Comparison of ENCODE assay signal across 27 cellular contexts in genomic region chr3:46884427-46884826, GRCh38. TPM values are rescaled to one million over a fixed set of nuclear protein-coding genes. Genes with fewer than 3 reads are reported as not detected.
DNase-seq lines count a peak whose midpoint lies in the region; ATAC-seq and TF ChIP-seq lines count a peak whose summit lies in the region.
"Had no signal": no experiment of that assay in that cellular context is flagged by ENCODE, and none has a peak within 500 bp of the region (broad histone marks: within the 10 kb centered on the region; RNA-seq: fewer than 3 reads in every experiment).

No MANE protein-coding gene starts in this region.

- peaks cover 6% of the 10 kb centered on the region for H3K4me1 Mint-ChIP-seq in CD4-positive, alpha-beta T cell (ENCODE audit: low read depth)
- H3K4me1 Mint-ChIP-seq in endodermal cell (peaks cover 14% of the 10 kb centered on the region), mesothelial cell of epicardium (peaks cover 38% of the 10 kb centered on the region)

- no peak for DNase-seq in CD4-positive, alpha-beta T cell
- DNase-seq in endodermal cell = peak; percentile 66
- DNase-seq in mesothelial cell of epicardium (ENCODE audit: low spot score in 2 of 2, unreplicated experiment in 2 of 2) = no peak
- no peak for DNase-seq in head of caudate nucleus
- no peak for DNase-seq in prostate gland (ENCODE audit: low spot score)
- DNase-seq in COLO668 (lab: John Stamatoyannopoulos, UW; ENCODE audit: unreplicated experiment) = no peak
- DNase-seq: activated gamma-delta T cell; activated T-cell treated with anti-CD3 and anti-CD28 coated beads, Interleukin-2, amount 50 U/mL, for 1 hour; adrenal gland; C1 segment of cervical spinal cord; glutamatergic neuron; Karpas-422; left lung; NCI-H1436 treated with DMSO at 0.1 percent for 48 hours; NCI-H2171; NCI-H524; stimulated activated naive CD8-positive, alpha-beta T cell treated with anti-CD3 and anti-CD28 coated beads, Interleukin-15, amount 100 ng/mL, for 72 hours; tibial artery had no signal

- intact Hi-C loops in CD4-positive, alpha-beta T cell (cut with DNase I, micrococcal nuclease) = no loop called here
- intact Hi-C loops in head of caudate nucleus (cut with DNase I) (no loop called here), prostate gland (cut with DNase I) (no loop called here)

- H3K4me3 ChIP-seq in HEK293 (ENCODE audit: low read depth, low read length) (no peak overlapping the region), endodermal cell (ENCODE audit: low read length) (no peak overlapping the region), prostate gland (no peak overlapping the region)

- ATAC-seq in CD4-positive, alpha-beta T cell (ENCODE audit: poor library complexity) = no peak
- no peak for ATAC-seq in HG02798 (IDR thresholded peaks at IDR 0.05; ENCODE audit: poor library complexity, unreplicated experiment)
- ATAC-seq: left lung; natural killer cell treated with Interleukin-12 subunit alpha and Interleukin-12 subunit beta and Interleukin-15 and Interleukin-18, amount 100 ng/mL, for 72 hours; Panc1; sciatic nerve; stimulated activated naive CD8-positive, alpha-beta T cell treated with anti-CD3 and anti-CD28 coated beads, Interleukin-15, amount 100 ng/mL, for 72 hours had no signal

- H3K4me3 Mint-ChIP-seq in CD4-positive, alpha-beta T cell = peak overlapping the region; percentile 73
- H3K4me3 Mint-ChIP-seq in endodermal cell = peak overlapping the region; percentile 53
- peak overlapping the region; percentile 72 for H3K4me3 Mint-ChIP-seq in mesothelial cell of epicardium
- H3K4me3 Mint-ChIP-seq: T-helper 1 cell treated with Interleukin-12 subunit alpha and Interleukin-12 subunit beta and Interleukin-4 antibody, amounts not matched to agents 30 μg/mL and 1 μg/mL, for 36 hours had no signal

- no peaks in the 10 kb centered on the region for H3K36me3 Mint-ChIP-seq in CD4-positive, alpha-beta T cell (ENCODE audit: low read depth)
- H3K36me3 Mint-ChIP-seq in endodermal cell (ENCODE audit: low read depth) (no peaks in the 10 kb centered on the region), mesothelial cell of epicardium (no peaks in the 10 kb centered on the region)
- H3K36me3 Mint-ChIP-seq: natural killer cell treated with Interleukin-12 subunit alpha and Interleukin-12 subunit beta and Interleukin-15 and Interleukin-18, amount 100 ng/mL, for 72 hours had no signal

- H3K9me3 Mint-ChIP-seq in CD4-positive, alpha-beta T cell = no peaks in the 10 kb centered on the region
- H3K9me3 Mint-ChIP-seq in endodermal cell (no peaks in the 10 kb centered on the region), mesothelial cell of epicardium (no peaks in the 10 kb centered on the region)
- H3K9me3 Mint-ChIP-seq: natural killer cell treated with Interleukin-12 subunit alpha and Interleukin-12 subunit beta and Interleukin-15 and Interleukin-18, amount 100 ng/mL, for 72 hours; stimulated activated naive CD8-positive, alpha-beta T cell treated with anti-CD3 and anti-CD28 coated beads, Interleukin-15, amount 100 ng/mL, for 72 hours; T-helper 1 cell treated with Interleukin-12 subunit alpha and Interleukin-12 subunit beta and Interleukin-4 antibody, amounts not matched to agents 30 μg/mL and 1 μg/mL, for 36 hours had no signal

- peaks cover 44% of the 10 kb centered on the region for H3K27me3 Mint-ChIP-seq in CD4-positive, alpha-beta T cell
- peaks cover 89% of the 10 kb centered on the region for H3K27me3 Mint-ChIP-seq in endodermal cell (ENCODE audit: insufficient read depth)
- peaks cover 51% of the 10 kb centered on the region for H3K27me3 Mint-ChIP-seq in mesothelial cell of epicardium (ENCODE audit: low read depth)

- no peak overlapping the region for H3K27ac ChIP-seq in CD4-positive, alpha-beta T cell (ENCODE audit: low read depth, low read length)
- H3K27ac ChIP-seq in HEK293 (ENCODE audit: extremely low read depth, low read depth, low read length) = no peak overlapping the region
- no peak overlapping the region for H3K27ac ChIP-seq in endodermal cell (ENCODE audit: low read depth, low read length)
- no peak overlapping the region for H3K27ac ChIP-seq in prostate gland
- H3K27ac ChIP-seq: left lung, parathyroid adenoma had no signal

- no peaks in the 10 kb centered on the region for H3K4me1 ChIP-seq in HEK293 (ENCODE audit: control insufficient read depth, insufficient read depth, low read length)
- no peaks in the 10 kb centered on the region for H3K4me1 ChIP-seq in endodermal cell (ENCODE audit: control insufficient read depth, insufficient read depth, low read length)
- no peaks in the 10 kb centered on the region for H3K4me1 ChIP-seq in prostate gland (replicated peaks)
- H3K4me1 ChIP-seq: parathyroid adenoma had no signal

- H3K27ac Mint-ChIP-seq in CD4-positive, alpha-beta T cell = no peak overlapping the region
- H3K27ac Mint-ChIP-seq in endodermal cell = no peak overlapping the region
- no peak overlapping the region for H3K27ac Mint-ChIP-seq in mesothelial cell of epicardium
- H3K27ac Mint-ChIP-seq: natural killer cell treated with Interleukin-12 subunit alpha and Interleukin-12 subunit beta and Interleukin-15 and Interleukin-18, amount 100 ng/mL, for 72 hours; stimulated activated naive CD8-positive, alpha-beta T cell treated with anti-CD3 and anti-CD28 coated beads, Interleukin-15, amount 100 ng/mL, for 72 hours; T-helper 1 cell treated with Interleukin-12 subunit alpha and Interleukin-12 subunit beta and Interleukin-4 antibody, amounts not matched to agents 30 μg/mL and 1 μg/mL, for 36 hours had no signal

- no peak for TF ChIP-seq POLR2A in prostate gland (IDR thresholded peaks at IDR 0.05)

- POLR2A ChIA-PET in CD4-positive, alpha-beta T cell (lab: Charles Lee) = no interaction called here
- POLR2A ChIA-PET in HEK293 (lab: Yijun Ruan, JAX) = no interaction called here

- no peaks in the 10 kb centered on the region for H3K36me3 ChIP-seq in HEK293 (ENCODE audit: control insufficient read depth in 2 of 2, insufficient read depth in 1 of 2, low read length in 2 of 2)
- H3K36me3 ChIP-seq in endodermal cell (ENCODE audit: control insufficient read depth, insufficient read depth, low read length) = no peaks in the 10 kb centered on the region
- H3K36me3 ChIP-seq in prostate gland = no peaks in the 10 kb centered on the region
- H3K36me3 ChIP-seq: adrenal gland, left lung, tibial artery had no signal

- CTCF ChIA-PET in CD4-positive, alpha-beta T cell (lab: Charles Lee) = interaction anchor here (1.2 kb wide), 1 partner anchor 10 kb away, joined by 3 read pairs; no protein-coding TSS in a partner anchor
- CTCF ChIA-PET in HEK293 (lab: Yijun Ruan, JAX) = interaction anchor here (0.7 kb wide), 1 partner anchor 15 kb away, joined by 3 read pairs; no protein-coding TSS in a partner anchor

- no peak overlapping the region for H3K9ac ChIP-seq in endodermal cell (ENCODE audit: extremely low read depth, low read length, poor library complexity, severe bottlenecking)
- H3K9ac ChIP-seq: parathyroid adenoma had no signal

- WGBS in endodermal cell (ENCODE audit: insufficient coverage in 1 of 2, insufficient read length in 1 of 2), 2 experiments = 26 to 44% methylated on average over 2 to 5 of the region's 5 CpGs
- 72% methylated on average over 5 of the region's 5 CpGs for WGBS in prostate gland

- H3K9me3 ChIP-seq in CD4-positive, alpha-beta T cell (ENCODE audit: control insufficient read depth, low read length) = no peaks in the 10 kb centered on the region
- H3K9me3 ChIP-seq in HEK293 (ENCODE audit: control insufficient read depth, insufficient read depth, low read depth, low read length) (no peaks in the 10 kb centered on the region), endodermal cell (ENCODE audit: control insufficient read depth, low read length) (no peaks in the 10 kb centered on the region), prostate gland (no peaks in the 10 kb centered on the region)
- H3K9me3 ChIP-seq: adrenal gland, left lung, tibial artery had no signal

- H3K27me3 ChIP-seq in CD4-positive, alpha-beta T cell (ENCODE audit: control insufficient read depth, insufficient read depth, low read length) = peaks cover 34% of the 10 kb centered on the region
- H3K27me3 ChIP-seq in endodermal cell (ENCODE audit: control insufficient read depth, insufficient read depth, low read length, poor library complexity, severe bottlenecking) = peaks cover 59% of the 10 kb centered on the region
- peaks cover 5% of the 10 kb centered on the region for H3K27me3 ChIP-seq in prostate gland (replicated peaks; ENCODE audit: insufficient read depth)
- H3K27me3 ChIP-seq: tibial artery had no signal

- no peak for TF ChIP-seq CTCF in CD4-positive, alpha-beta T cell (IDR thresholded peaks at IDR 0.05)
- TF ChIP-seq CTCF in HEK293 (tag by site-specific recombination; IDR thresholded peaks at IDR 0.05) (no peak), endodermal cell (conservative IDR thresholded peaks at IDR 0.05) (no peak), mesothelial cell of epicardium (IDR thresholded peaks at IDR 0.05; ENCODE audit: unreplicated experiment) (no peak), prostate gland (IDR thresholded peaks at IDR 0.05) (no peak)

TF ChIP-seq in HEK293, 187 proteins besides CTCF, POLR2A, EP300 and RAD21:
- TF ChIP-seq ZIC2 (tag by site-specific recombination; IDR thresholded peaks at IDR 0.05) (peak; percentile 11; the same call in 1 of the 2 replicates), ZNF837 (tag by site-specific recombination; IDR thresholded peaks at IDR 0.05) (no peak)
TF ChIP-seq in HEK293: peak in this region for 1.

RNA-seq across cellular contexts. Expression of gene PTH1R, which starts 6.9 kb away (rescaled TPM):
- total RNA-seq in CD4-positive, alpha-beta T cell = not detected
- total RNA-seq in endodermal cell (1 to 10 TPM in 1 of 2 donors, under 1 TPM in 1; 0.69 to 4.8 TPM), mesothelial cell of epicardium (34.3 to 38.0 TPM (median 36.4 TPM) in 3 replicates), prostate gland (10 to 100 TPM in 1 of 2 donors, 1 to 10 TPM in 1; 1.3 to 10.8 TPM)
- 5.2 TPM for polyA plus RNA-seq in endodermal cell (2013, experiment 1 of 2)
- 4.3 TPM for polyA plus RNA-seq in endodermal cell (2013, experiment 2 of 2)
- total RNA-seq: HT-29; natural killer cell treated with Interleukin-12 subunit alpha and Interleukin-12 subunit beta and Interleukin-15 and Interleukin-18, amount 100 ng/mL, for 72 hours had no signal

RNA-seq across cellular contexts. Expression of gene MYL3, which starts 21.2 kb away (rescaled TPM):
- total RNA-seq in CD4-positive, alpha-beta T cell = not detected
- total RNA-seq in endodermal cell (1 to 10 TPM; 1.6 to 2.3 TPM), mesothelial cell of epicardium (5.2 to 6.8 TPM (median 5.3 TPM) in 3 replicates), prostate gland (1 to 10 TPM in 1 of 2 donors, not detected in 1; 1.9 TPM)
- polyA plus RNA-seq in endodermal cell (2013, experiment 1 of 2) = 1.4 TPM
- 0.70 TPM for polyA plus RNA-seq in endodermal cell (2013, experiment 2 of 2)
- total RNA-seq: HT-29; natural killer cell treated with Interleukin-12 subunit alpha and Interleukin-12 subunit beta and Interleukin-15 and Interleukin-18, amount 100 ng/mL, for 72 hours had no signal
- polyA plus RNA-seq: AG04450 had no signal
